Comparison of ENCODE assay signal across 1 cellular context in the genomic region with DNA sequence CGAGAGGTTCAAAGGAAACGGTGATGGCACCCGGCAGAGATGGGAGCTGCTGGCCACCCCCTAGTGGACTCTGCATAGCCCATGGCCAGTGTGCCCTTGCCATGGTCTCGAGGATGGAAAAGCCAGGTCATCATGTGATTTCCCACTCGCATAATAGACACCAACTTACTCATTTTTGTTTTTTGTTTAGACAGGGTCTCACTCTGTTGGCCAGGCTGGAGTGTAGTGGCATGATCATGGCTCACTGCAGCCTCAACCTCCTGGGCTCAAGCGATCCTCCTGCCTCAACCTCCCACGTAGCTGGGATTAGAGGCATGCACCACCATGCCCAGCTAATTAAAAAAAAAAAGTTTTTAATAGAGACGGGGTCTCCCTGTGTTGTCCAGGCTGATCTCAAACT.
TF ChIP-seq lines count a peak whose summit lies in the region.

No MANE protein-coding gene starts in this region.

TF ChIP-seq in HepG2, 621 proteins besides CTCF, POLR2A, EP300 and RAD21 (continued from another document):
- TF ChIP-seq, protein P1, sequence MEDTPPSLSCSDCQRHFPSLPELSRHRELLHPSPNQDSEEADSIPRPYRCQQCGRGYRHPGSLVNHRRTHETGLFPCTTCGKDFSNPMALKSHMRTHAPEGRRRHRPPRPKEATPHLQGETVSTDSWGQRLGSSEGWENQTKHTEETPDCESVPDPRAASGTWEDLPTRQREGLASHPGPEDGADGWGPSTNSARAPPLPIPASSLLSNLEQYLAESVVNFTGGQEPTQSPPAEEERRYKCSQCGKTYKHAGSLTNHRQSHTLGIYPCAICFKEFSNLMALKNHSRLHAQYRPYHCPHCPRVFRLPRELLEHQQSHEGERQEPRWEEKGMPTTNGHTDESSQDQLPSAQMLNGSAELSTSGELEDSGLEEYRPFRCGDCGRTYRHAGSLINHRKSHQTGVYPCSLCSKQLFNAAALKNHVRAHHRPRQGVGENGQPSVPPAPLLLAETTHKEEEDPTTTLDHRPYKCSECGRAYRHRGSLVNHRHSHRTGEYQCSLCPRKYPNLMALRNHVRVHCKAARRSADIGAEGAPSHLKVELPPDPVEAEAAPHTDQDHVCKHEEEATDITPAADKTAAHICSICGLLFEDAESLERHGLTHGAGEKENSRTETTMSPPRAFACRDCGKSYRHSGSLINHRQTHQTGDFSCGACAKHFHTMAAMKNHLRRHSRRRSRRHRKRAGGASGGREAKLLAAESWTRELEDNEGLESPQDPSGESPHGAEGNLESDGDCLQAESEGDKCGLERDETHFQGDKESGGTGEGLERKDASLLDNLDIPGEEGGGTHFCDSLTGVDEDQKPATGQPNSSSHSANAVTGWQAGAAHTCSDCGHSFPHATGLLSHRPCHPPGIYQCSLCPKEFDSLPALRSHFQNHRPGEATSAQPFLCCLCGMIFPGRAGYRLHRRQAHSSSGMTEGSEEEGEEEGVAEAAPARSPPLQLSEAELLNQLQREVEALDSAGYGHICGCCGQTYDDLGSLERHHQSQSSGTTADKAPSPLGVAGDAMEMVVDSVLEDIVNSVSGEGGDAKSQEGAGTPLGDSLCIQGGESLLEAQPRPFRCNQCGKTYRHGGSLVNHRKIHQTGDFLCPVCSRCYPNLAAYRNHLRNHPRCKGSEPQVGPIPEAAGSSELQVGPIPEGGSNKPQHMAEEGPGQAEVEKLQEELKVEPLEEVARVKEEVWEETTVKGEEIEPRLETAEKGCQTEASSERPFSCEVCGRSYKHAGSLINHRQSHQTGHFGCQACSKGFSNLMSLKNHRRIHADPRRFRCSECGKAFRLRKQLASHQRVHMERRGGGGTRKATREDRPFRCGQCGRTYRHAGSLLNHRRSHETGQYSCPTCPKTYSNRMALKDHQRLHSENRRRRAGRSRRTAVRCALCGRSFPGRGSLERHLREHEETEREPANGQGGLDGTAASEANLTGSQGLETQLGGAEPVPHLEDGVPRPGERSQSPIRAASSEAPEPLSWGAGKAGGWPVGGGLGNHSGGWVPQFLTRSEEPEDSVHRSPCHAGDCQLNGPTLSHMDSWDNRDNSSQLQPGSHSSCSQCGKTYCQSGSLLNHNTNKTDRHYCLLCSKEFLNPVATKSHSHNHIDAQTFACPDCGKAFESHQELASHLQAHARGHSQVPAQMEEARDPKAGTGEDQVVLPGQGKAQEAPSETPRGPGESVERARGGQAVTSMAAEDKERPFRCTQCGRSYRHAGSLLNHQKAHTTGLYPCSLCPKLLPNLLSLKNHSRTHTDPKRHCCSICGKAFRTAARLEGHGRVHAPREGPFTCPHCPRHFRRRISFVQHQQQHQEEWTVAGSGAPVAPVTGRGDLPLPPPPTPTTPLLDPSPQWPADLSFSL (CRISPR knock-in tag; IDR thresholded peaks at IDR 0.05) = no peak
- TF ChIP-seq SPEN (CRISPR knock-in tag; IDR thresholded peaks at IDR 0.05; ENCODE audit: low read depth) (no peak), PHF20 (CRISPR knock-in tag; IDR thresholded peaks at IDR 0.05) (no peak), ZNF567 (CRISPR knock-in tag; IDR thresholded peaks at IDR 0.05; ENCODE audit: borderline replicate concordance) (no peak), IKZF4 (CRISPR knock-in tag; IDR thresholded peaks at IDR 0.05; ENCODE audit: borderline replicate concordance, low read depth, not compliant biosample characterization) (no peak), PHB2 (IDR thresholded peaks at IDR 0.05; ENCODE audit: partially characterized antibody) (no peak)
- TF ChIP-seq, protein P2, sequence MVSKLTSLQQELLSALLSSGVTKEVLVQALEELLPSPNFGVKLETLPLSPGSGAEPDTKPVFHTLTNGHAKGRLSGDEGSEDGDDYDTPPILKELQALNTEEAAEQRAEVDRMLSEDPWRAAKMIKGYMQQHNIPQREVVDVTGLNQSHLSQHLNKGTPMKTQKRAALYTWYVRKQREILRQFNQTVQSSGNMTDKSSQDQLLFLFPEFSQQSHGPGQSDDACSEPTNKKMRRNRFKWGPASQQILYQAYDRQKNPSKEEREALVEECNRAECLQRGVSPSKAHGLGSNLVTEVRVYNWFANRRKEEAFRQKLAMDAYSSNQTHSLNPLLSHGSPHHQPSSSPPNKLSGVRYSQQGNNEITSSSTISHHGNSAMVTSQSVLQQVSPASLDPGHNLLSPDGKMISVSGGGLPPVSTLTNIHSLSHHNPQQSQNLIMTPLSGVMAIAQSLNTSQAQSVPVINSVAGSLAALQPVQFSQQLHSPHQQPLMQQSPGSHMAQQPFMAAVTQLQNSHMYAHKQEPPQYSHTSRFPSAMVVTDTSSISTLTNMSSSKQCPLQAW (CRISPR knock-in tag; IDR thresholded peaks at IDR 0.05) = no peak
- TF ChIP-seq, protein P3, sequence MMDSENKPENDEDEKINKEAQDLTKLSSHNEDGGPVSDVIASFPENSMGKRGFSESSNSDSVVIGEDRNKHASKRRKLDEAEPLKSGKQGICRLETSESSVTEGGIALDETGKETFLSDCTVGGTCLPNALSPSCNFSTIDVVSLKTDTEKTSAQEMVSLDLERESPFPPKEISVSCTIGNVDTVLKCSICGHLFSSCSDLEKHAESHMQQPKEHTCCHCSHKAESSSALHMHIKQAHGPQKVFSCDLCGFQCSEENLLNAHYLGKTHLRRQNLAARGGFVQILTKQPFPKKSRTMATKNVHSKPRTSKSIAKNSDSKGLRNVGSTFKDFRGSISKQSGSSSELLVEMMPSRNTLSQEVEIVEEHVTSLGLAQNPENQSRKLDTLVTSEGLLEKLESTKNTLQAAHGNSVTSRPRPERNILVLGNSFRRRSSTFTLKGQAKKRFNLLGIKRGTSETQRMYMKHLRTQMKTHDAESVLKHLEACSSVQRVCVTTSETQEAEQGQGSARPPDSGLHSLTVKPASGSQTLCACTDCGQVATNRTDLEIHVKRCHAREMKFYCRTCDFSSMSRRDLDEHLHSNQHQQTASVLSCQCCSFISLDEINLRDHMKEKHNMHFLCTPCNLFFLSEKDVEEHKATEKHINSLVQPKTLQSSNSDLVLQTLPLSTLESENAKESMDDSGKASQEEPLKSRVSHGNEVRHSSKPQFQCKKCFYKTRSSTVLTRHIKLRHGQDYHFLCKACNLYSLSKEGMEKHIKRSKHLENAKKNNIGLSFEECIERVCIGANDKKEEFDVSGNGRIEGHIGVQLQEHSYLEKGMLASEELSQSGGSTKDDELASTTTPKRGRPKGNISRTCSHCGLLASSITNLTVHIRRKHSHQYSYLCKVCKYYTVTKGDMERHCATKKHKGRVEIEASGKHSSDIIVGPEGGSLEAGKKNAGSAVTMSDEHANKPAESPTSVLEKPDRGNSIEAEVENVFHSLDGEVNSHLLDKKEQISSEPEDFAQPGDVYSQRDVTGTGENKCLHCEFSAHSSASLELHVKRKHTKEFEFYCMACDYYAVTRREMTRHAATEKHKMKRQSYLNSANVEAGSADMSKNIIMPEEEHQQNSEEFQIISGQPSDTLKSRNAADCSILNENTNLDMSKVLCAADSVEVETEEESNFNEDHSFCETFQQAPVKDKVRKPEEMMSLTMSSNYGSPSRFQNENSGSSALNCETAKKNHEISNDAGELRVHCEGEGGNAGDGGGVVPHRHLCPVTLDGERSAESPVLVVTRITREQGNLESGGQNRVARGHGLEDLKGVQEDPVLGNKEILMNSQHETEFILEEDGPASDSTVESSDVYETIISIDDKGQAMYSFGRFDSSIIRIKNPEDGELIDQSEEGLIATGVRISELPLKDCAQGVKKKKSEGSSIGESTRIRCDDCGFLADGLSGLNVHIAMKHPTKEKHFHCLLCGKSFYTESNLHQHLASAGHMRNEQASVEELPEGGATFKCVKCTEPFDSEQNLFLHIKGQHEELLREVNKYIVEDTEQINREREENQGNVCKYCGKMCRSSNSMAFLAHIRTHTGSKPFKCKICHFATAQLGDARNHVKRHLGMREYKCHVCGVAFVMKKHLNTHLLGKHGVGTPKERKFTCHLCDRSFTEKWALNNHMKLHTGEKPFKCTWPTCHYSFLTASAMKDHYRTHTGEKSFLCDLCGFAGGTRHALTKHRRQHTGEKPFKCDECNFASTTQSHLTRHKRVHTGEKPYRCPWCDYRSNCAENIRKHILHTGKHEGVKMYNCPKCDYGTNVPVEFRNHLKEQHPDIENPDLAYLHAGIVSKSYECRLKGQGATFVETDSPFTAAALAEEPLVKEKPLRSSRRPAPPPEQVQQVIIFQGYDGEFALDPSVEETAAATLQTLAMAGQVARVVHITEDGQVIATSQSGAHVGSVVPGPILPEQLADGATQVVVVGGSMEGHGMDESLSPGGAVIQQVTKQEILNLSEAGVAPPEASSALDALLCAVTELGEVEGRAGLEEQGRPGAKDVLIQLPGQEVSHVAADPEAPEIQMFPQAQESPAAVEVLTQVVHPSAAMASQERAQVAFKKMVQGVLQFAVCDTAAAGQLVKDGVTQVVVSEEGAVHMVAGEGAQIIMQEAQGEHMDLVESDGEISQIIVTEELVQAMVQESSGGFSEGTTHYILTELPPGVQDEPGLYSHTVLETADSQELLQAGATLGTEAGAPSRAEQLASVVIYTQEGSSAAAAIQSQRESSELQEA (CRISPR knock-in tag; IDR thresholded peaks at IDR 0.05; ENCODE audit: not compliant biosample characterization) = peak; percentile 31
